Comparison of ENCODE assay signal across 1 cellular context in genomic region chr13:91247768-91248167, GRCh38.
A peak's percentile ranks its signal among the peaks of the same experiment; 100 is the strongest.
TF ChIP-seq lines count a peak whose summit lies in the region.

No MANE protein-coding gene starts in this region.

TF ChIP-seq in GM12878, 131 proteins besides CTCF, POLR2A, EP300 and RAD21 (continued from another document):
- TF ChIP-seq MYC (IDR thresholded peaks at IDR 0.05; ENCODE audit: insufficient read depth, insufficient read length, insufficient replicate concordance, low read length, severe bottlenecking) (no peak), SMC3 (IDR thresholded peaks at IDR 0.05; ENCODE audit: borderline replicate concordance, low read length) (peak; percentile 10; the same call in 1 of the 2 replicates)
